1 cellular context compared by ENCODE assay signal in the genomic region with DNA sequence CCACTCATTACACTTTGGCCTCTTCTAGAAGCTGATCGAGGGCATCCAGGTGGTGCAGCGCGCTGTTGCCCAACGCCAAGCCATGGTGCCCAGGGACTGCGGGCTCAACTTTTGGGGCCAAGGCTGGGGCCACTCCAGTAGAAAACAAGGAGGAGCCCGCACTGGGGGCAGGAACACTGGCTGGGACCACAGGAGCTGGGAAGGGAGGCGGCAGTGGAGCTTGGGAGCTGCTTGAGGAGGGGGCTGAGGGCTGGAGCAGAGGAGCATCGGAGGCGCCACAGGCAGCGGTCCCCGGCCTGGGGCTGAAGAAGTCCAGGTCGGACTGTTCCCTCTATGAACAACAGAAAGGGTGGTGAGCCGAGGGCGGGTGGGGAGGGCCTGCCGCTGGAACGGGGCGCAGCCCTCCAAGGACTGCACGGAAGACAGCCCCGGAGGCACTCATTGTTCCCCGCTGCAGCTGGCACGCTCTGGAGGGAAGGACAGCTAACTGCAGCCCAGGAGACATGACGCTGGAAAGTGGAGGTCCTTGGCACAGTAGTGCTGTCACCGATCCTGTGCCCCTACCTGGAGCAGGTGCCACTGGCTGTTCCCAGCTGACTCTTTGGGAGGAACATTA.
TF ChIP-seq lines count a peak whose summit lies in the region.

No MANE protein-coding gene starts in this region.

TF ChIP-seq in H1, 55 proteins besides CTCF, POLR2A, EP300 and RAD21:
- TF ChIP-seq ASH2L (IDR thresholded peaks at IDR 0.05; ENCODE audit: low read length) (no peak), SIRT6 (IDR thresholded peaks at IDR 0.05; ENCODE audit: low read length) (no peak), GABPA (IDR thresholded peaks at IDR 0.05; ENCODE audit: borderline replicate concordance, insufficient read depth, low read length) (no peak)
- TF ChIP-seq, protein P1, sequence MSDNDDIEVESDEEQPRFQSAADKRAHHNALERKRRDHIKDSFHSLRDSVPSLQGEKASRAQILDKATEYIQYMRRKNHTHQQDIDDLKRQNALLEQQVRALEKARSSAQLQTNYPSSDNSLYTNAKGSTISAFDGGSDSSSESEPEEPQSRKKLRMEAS (IDR thresholded peaks at IDR 0.05) = no peak
